21 cellular contexts compared by ENCODE assay signal in the genomic region with DNA sequence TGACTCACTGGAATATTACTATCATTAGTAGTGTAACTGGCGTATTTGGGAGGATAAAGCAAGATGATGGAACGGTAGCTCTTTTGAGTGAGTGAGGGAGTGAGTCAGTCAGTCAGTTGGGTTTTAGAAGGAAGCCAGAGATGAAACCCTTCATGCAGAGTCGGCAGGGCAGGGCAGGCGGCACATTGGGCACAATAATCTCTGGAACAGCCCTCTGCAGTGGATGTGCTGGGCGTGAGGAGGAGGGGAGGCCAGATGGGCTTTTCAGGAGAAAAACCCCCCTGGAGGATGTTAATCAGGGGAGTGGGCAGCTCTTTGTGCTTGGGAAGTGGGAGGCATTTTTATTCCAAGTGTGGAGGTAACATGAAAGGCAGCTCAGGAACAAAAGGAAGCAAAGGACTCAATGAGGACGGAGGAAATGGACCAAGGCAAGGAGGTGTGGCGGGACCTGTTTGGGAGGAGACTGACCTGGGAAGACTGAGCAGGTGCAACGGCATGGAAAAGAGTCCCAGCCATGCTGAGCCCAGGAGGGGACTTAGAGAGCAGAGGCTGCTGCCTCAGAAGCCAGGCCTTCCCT.
DNase-seq lines count a peak whose midpoint lies in the region; ATAC-seq and TF ChIP-seq lines count a peak whose summit lies in the region.
"Had no signal": no experiment of that assay in that cellular context is flagged by ENCODE, and none has a peak within 500 bp of the region (broad histone marks: within the 10 kb centered on the region; RNA-seq: fewer than 3 reads in every experiment).

No MANE protein-coding gene starts in this region.

- no peaks in the 10 kb centered on the region for H3K79me1 ChIP-seq in H9 (ENCODE audit: insufficient read depth, low read depth, low read length, poor library complexity, severe bottlenecking)
- no peaks in the 10 kb centered on the region for H3K79me1 ChIP-seq in neuronal stem cell (ENCODE audit: low read depth, low read length)

- H4K5ac ChIP-seq in H9 (ENCODE audit: insufficient read length, low read depth, low read length) = no peak overlapping the region

- H3K27me3 Mint-ChIP-seq in H9 (ENCODE audit: low read depth) = peaks cover 27% of the 10 kb centered on the region

- H3K27ac Mint-ChIP-seq in H9 = peak overlapping the region; percentile 49 to 68 (median 59)
- H3K27ac Mint-ChIP-seq: activated naive CD8-positive, alpha-beta T cell treated with anti-CD3 and anti-CD28 coated beads, Interleukin-2, amount 10 ng/mL, durations not matched to agents 7 days and 5 days; dendritic cell treated with granulocyte-macrophage colony-stimulating factor and Interleukin-4, amounts not matched to agents 40 ng/mL and 50 ng/mL, for 4 days had no signal

- H3K4me2 ChIP-seq in H9 (ENCODE audit: insufficient read depth, insufficient read length, low read length) = no peak overlapping the region
- H3K4me2 ChIP-seq in neuronal stem cell (ENCODE audit: insufficient read depth, low read length, poor library complexity, severe bottlenecking) = peak overlapping the region; percentile 29
- H3K4me2 ChIP-seq: smooth muscle cell had no signal

- H3K36me3 ChIP-seq in neuronal stem cell (replicated peaks in 1 of 2; ENCODE audit: control insufficient read depth in 2 of 2, insufficient read depth in 2 of 2, low read length in 2 of 2) (no peaks in the 10 kb centered on the region), heart left ventricle (no peaks in the 10 kb centered on the region)
- H3K36me3 ChIP-seq: BE2C, brain microvascular endothelial cell, SJCRH30, transverse colon had no signal

- no peak overlapping the region for H3K9ac ChIP-seq in H9 (ENCODE audit: extremely low read depth, insufficient read length, low read length)
- H3K9ac ChIP-seq in neuronal stem cell (ENCODE audit: low read depth, low read length, poor library complexity) = no peak overlapping the region

- no peak overlapping the region for H3K4me3 ChIP-seq in neuronal stem cell (ENCODE audit: low read length in 2 of 2)
- H3K4me3 ChIP-seq in heart left ventricle = no peak overlapping the region
- H3K4me3 ChIP-seq: SJCRH30, smooth muscle cell, transverse colon had no signal

- H2BK20ac ChIP-seq in H9 (ENCODE audit: low read depth, low read length, poor library complexity, severe bottlenecking) = no peak overlapping the region

- H3K9me3 Mint-ChIP-seq in H9 = no peaks in the 10 kb centered on the region; a peak in 1 of 5 replicates
- H3K9me3 Mint-ChIP-seq: dendritic cell treated with granulocyte-macrophage colony-stimulating factor and Interleukin-4, amounts not matched to agents 40 ng/mL and 50 ng/mL, for 4 days had no signal

- peak overlapping the region; percentile 2 to 27; a peak in 4 of 5 replicates for H3K4me3 Mint-ChIP-seq in H9
- H3K4me3 Mint-ChIP-seq: activated naive CD8-positive, alpha-beta T cell treated with anti-CD3 and anti-CD28 coated beads, Interleukin-2, amount 10 ng/mL, durations not matched to agents 7 days and 5 days; dendritic cell treated with granulocyte-macrophage colony-stimulating factor and Interleukin-4, amounts not matched to agents 40 ng/mL and 50 ng/mL, for 4 days had no signal

- H3K14ac ChIP-seq in H9 (ENCODE audit: insufficient read depth, low read length) = no peak overlapping the region
- no peak overlapping the region for H3K14ac ChIP-seq in neuronal stem cell (ENCODE audit: low read length)

- H4K8ac ChIP-seq in H9 (replicated peaks; ENCODE audit: insufficient read length, low read depth, low read length) (no peak overlapping the region), neuronal stem cell (ENCODE audit: low read depth, low read length) (no peak overlapping the region)

- intact Hi-C loops in heart left ventricle (cut with DNase I) = no loop called here

- H3K4me1 ChIP-seq in H9 (ENCODE audit: insufficient read depth, low read length) (peaks cover 16% of the 10 kb centered on the region), foreskin keratinocyte (peaks cover 10% of the 10 kb centered on the region), neuronal stem cell (ENCODE audit: control insufficient read depth in 2 of 2, insufficient read depth in 1 of 2, low read depth in 1 of 2, low read length in 2 of 2) (peaks cover 16 to 31% of the 10 kb centered on the region in 2 donors), heart left ventricle (peaks cover 0 to 30% (median 0%) of the 10 kb centered on the region in 12 donors)
- H3K4me1 ChIP-seq: BE2C, SJCRH30 had no signal

- DNase-seq in H9 = peak; percentile 97
- peak; percentile 98 for DNase-seq in NCI-H345 treated with DMSO at 0.1 percent for 48 hours (lab: John Stamatoyannopoulos, UW; ENCODE audit: unreplicated experiment)
- peak in 1 of 2 donors; percentile 58 for DNase-seq in foreskin keratinocyte
- peak; percentile 54 for DNase-seq in neuronal stem cell (ENCODE audit: low spot score)
- DNase-seq in heart left ventricle = no peak
- no peak for DNase-seq in NCI-H1105 treated with DMSO at 0.1 percent for 48 hours (lab: John Stamatoyannopoulos, UW)
- DNase-seq: activated CD4-positive, alpha-beta T cell treated with anti-CD3 and anti-CD28 coated beads for 4 hours; activated naive CD8-positive, alpha-beta T cell treated with anti-CD3 and anti-CD28 coated beads, Interleukin-2, amount 10 ng/mL, durations not matched to agents 7 days and 5 days; activated T-cell treated with anti-CD3 and anti-CD28 coated beads, Interleukin-2, amount 50 U/mL, for 1 hour; BE2C; brain microvascular endothelial cell; HCEC 1CT; left ventricle myocardium superior; MV-4-11; posterior cingulate gyrus; SJCRH30; T-helper 9 cell; transverse colon had no signal

- H3K23ac ChIP-seq in H9 (ENCODE audit: insufficient read length, low read depth, low read length) (no peak overlapping the region), neuronal stem cell (ENCODE audit: low read depth, low read length, poor library complexity) (no peak overlapping the region)

- no peak for TF ChIP-seq POLR2A in heart left ventricle (IDR thresholded peaks at IDR 0.05)

- no peaks in the 10 kb centered on the region for H3K9me3 ChIP-seq in H9 (ENCODE audit: control insufficient read depth, low read depth, low read length)
- no peaks in the 10 kb centered on the region for H3K9me3 ChIP-seq in neuronal stem cell (replicated peaks in 1 of 2; ENCODE audit: control insufficient read depth in 2 of 2, insufficient read depth in 1 of 2, low read depth in 1 of 2, low read length in 2 of 2)
- H3K9me3 ChIP-seq in heart left ventricle = no peaks in the 10 kb centered on the region
- H3K9me3 ChIP-seq: BE2C, SJCRH30, transverse colon had no signal

- peak overlapping the region; percentile 29 for H3K27ac ChIP-seq in H9 (ENCODE audit: insufficient read length, low read depth, low read length)
- H3K27ac ChIP-seq in foreskin keratinocyte = no peak overlapping the region
- peak overlapping the region; percentile 48 for H3K27ac ChIP-seq in neuronal stem cell (replicated peaks; ENCODE audit: low read length)
- no peak overlapping the region for H3K27ac ChIP-seq in heart left ventricle
- H3K27ac ChIP-seq: brain microvascular endothelial cell, SJCRH30, transverse colon had no signal

- H3K23me2 ChIP-seq in H9 (ENCODE audit: insufficient read length, low read depth, low read length, poor library complexity, severe bottlenecking) = peaks cover 4% of the 10 kb centered on the region

- H3K36me3 Mint-ChIP-seq in H9 (ENCODE audit: insufficient read depth in 1 of 3, low read depth in 3 of 3) = peaks cover 0 to 6% (median 0%) of the 10 kb centered on the region in 3 experiments; a peak in 3 of 7 replicates

- H3K27me3 ChIP-seq in H9 (ENCODE audit: insufficient read depth, low read length) = no peaks in the 10 kb centered on the region; the same call in 1 of the 2 replicates
- H3K27me3 ChIP-seq in foreskin keratinocyte = no peaks in the 10 kb centered on the region
- H3K27me3 ChIP-seq in neuronal stem cell (ENCODE audit: control insufficient read depth in 3 of 3, insufficient read depth in 3 of 3, low read depth in 1 of 3, low read length in 3 of 3) = no peaks in the 10 kb centered on the region
- H3K27me3 ChIP-seq in heart left ventricle = no peaks in the 10 kb centered on the region
- H3K27me3 ChIP-seq: BE2C, brain microvascular endothelial cell, SJCRH30, transverse colon had no signal

- H3K79me2 ChIP-seq in H9 (ENCODE audit: insufficient read depth, low read length) = no peaks in the 10 kb centered on the region

- H2BK5ac ChIP-seq in H9 (ENCODE audit: insufficient read length, low read length) (no peak overlapping the region), neuronal stem cell (ENCODE audit: low read length) (no peak overlapping the region)

- H2BK12ac ChIP-seq in H9 (ENCODE audit: insufficient read length, low read depth, low read length) (no peak overlapping the region), neuronal stem cell (ENCODE audit: low read length) (no peak overlapping the region)

- WGBS in H9 (ENCODE audit: extremely low coverage, insufficient read length, low lambda C conversion rate) = no CpG with 5 or more reads among the region's 8 CpGs
- WGBS in neuronal stem cell (ENCODE audit: extremely low coverage in 2 of 2, insufficient read length in 2 of 2, insufficient replicate concordance in 1 of 2), 2 donors = no CpG with 5 or more reads among the region's 8 CpGs
- WGBS in heart left ventricle, 4 donors = 88 to 89% (median 88%) methylated on average over 8 of the region's 8 CpGs

- no peaks in the 10 kb centered on the region for H4K20me1 ChIP-seq in H9 (ENCODE audit: control insufficient read depth, insufficient read depth, insufficient read length)

- H2BK120ac ChIP-seq in H9 (ENCODE audit: low read depth, low read length, poor library complexity, severe bottlenecking) (no peak overlapping the region), neuronal stem cell (ENCODE audit: low read depth, low read length) (no peak overlapping the region)

- no peak overlapping the region for H3T11ph ChIP-seq in H9 (ENCODE audit: low read length)

- H2BK15ac ChIP-seq in H9 (ENCODE audit: low read depth, low read length) = no peak overlapping the region
- no peak overlapping the region for H2BK15ac ChIP-seq in neuronal stem cell (ENCODE audit: low read length)

- peak; percentile 70 for ATAC-seq in foreskin keratinocyte
- ATAC-seq in heart left ventricle = no peak
- no peak for ATAC-seq in GM18520 (IDR thresholded peaks at IDR 0.05; ENCODE audit: unreplicated experiment)
- ATAC-seq: left ventricle myocardium superior had no signal

- no peak overlapping the region for H3K56ac ChIP-seq in H9 (ENCODE audit: insufficient read length, low read depth, low read length)

- H2AK5ac ChIP-seq in H9 (ENCODE audit: insufficient read length, low read length) (no peak overlapping the region), neuronal stem cell (ENCODE audit: low read depth, low read length) (no peak overlapping the region)

- H3K18ac ChIP-seq in H9 (ENCODE audit: insufficient read length, low read depth, low read length) (no peak overlapping the region), neuronal stem cell (ENCODE audit: low read length) (no peak overlapping the region)

- H3K4ac ChIP-seq in H9 (ENCODE audit: low read depth, low read length) (no peak overlapping the region), neuronal stem cell (ENCODE audit: low read length) (no peak overlapping the region)

- H4K91ac ChIP-seq in H9 (ENCODE audit: insufficient read length, low read depth, low read length) (no peak overlapping the region), neuronal stem cell (ENCODE audit: low read depth, low read length, poor library complexity) (no peak overlapping the region)

- TF ChIP-seq CTCF in H9 (conservative IDR thresholded peaks at IDR 0.05) (no peak), foreskin keratinocyte (conservative IDR thresholded peaks at IDR 0.05) (no peak), heart left ventricle (IDR thresholded peaks at IDR 0.05) (no peak)

- no peak overlapping the region for H2AFZ ChIP-seq in H9 (ENCODE audit: low read length)
- H2AFZ ChIP-seq in neuronal stem cell (ENCODE audit: low read length) = peak overlapping the region; percentile 39

- H3K4me1 Mint-ChIP-seq in H9 = peaks cover 58 to 59% of the 10 kb centered on the region in 2 experiments

Comparison
In these comparisons a context has a peak if more than half of its experiments do, and no peak if none do; other contexts are left out.
1. DNase-seq: peak in H9 (single experiment), NCI-H345 treated with DMSO at 0.1 percent for 48 hours (single experiment) and neuronal stem cell (single experiment); none in heart left ventricle (0 of 5) and NCI-H1105 treated with DMSO at 0.1 percent for 48 hours (single experiment).
2. H3K27ac ChIP-seq: peak in H9 (single experiment) and neuronal stem cell (single experiment); none in foreskin keratinocyte (single experiment) and heart left ventricle (0 of 12).